1 cellular context compared by ENCODE assay signal in the genomic region with DNA sequence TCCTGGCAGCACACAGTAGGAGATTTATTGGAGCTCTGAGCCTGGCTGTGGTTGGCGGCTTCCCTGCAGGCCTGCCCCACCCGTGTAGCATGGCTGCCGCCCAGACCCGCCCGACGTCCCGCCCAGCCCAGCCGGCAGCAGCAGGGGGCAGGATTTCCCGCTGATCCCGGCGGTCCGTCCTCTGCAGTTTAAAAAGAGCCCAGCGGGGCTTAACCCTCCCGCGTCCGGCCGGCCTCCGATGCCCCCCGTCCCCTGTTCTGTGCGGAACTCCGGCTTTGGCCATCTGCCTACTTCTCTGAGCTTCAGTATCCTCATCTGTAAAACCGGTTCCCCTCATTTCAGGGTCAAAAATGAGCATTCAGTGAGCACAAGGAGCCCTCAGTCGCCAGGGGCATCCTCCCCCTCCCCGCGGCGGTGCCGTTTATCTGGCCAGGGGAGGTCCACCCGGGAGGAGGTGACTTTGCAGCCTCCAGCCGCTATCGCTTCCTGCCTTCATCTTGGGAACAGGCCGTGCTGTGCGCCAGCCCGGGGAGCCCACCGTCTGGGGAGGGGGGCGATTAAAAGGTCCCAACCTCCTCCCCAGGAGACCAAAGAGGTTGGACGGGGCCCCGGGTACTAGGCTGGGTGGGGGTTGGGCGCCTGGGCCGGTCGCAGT.
TF ChIP-seq lines count a peak whose summit lies in the region.

A gene (plus strand): TSS at position 476 of the 655 bp plus-strand sequence. CDS start 1,456 bp downstream, outside the sequence.

TF ChIP-seq in GM23338, 12 proteins besides CTCF, POLR2A, EP300 and RAD21:
- TF ChIP-seq, protein P1, sequence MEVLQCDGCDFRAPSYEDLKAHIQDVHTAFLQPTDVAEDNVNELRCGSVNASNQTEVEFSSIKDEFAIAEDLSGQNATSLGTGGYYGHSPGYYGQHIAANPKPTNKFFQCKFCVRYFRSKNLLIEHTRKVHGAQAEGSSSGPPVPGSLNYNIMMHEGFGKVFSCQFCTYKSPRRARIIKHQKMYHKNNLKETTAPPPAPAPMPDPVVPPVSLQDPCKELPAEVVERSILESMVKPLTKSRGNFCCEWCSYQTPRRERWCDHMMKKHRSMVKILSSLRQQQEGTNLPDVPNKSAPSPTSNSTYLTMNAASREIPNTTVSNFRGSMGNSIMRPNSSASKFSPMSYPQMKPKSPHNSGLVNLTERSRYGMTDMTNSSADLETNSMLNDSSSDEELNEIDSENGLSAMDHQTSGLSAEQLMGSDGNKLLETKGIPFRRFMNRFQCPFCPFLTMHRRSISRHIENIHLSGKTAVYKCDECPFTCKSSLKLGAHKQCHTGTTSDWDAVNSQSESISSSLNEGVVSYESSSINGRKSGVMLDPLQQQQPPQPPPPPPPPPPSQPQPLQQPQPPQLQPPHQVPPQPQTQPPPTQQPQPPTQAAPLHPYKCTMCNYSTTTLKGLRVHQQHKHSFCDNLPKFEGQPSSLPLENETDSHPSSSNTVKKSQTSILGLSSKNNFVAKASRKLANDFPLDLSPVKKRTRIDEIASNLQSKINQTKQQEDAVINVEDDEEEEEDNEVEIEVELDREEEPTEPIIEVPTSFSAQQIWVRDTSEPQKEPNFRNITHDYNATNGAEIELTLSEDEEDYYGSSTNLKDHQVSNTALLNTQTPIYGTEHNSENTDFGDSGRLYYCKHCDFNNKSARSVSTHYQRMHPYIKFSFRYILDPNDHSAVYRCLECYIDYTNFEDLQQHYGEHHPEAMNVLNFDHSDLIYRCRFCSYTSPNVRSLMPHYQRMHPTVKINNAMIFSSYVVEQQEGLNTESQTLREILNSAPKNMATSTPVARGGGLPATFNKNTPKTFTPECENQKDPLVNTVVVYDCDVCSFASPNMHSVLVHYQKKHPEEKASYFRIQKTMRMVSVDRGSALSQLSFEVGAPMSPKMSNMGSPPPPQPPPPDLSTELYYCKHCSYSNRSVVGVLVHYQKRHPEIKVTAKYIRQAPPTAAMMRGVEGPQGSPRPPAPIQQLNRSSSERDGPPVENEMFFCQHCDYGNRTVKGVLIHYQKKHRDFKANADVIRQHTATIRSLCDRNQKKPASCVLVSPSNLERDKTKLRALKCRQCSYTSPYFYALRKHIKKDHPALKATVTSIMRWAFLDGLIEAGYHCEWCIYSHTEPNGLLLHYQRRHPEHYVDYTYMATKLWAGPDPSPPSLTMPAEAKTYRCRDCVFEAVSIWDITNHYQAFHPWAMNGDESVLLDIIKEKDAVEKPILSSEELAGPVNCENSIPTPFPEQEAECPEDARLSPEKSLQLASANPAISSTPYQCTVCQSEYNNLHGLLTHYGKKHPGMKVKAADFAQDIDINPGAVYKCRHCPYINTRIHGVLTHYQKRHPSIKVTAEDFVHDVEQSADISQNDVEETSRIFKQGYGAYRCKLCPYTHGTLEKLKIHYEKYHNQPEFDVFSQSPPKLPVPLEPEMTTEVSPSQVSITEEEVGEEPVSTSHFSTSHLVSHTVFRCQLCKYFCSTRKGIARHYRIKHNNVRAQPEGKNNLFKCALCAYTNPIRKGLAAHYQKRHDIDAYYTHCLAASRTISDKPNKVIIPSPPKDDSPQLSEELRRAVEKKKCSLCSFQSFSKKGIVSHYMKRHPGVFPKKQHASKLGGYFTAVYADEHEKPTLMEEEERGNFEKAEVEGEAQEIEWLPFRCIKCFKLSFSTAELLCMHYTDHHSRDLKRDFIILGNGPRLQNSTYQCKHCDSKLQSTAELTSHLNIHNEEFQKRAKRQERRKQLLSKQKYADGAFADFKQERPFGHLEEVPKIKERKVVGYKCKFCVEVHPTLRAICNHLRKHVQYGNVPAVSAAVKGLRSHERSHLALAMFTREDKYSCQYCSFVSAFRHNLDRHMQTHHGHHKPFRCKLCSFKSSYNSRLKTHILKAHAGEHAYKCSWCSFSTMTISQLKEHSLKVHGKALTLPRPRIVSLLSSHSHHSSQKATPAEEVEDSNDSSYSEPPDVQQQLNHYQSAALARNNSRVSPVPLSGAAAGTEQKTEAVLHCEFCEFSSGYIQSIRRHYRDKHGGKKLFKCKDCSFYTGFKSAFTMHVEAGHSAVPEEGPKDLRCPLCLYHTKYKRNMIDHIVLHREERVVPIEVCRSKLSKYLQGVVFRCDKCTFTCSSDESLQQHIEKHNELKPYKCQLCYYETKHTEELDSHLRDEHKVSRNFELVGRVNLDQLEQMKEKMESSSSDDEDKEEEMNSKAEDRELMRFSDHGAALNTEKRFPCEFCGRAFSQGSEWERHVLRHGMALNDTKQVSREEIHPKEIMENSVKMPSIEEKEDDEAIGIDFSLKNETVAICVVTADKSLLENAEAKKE (CRISPR knock-in tag; IDR thresholded peaks at IDR 0.05): 0 out of 2 replicates have a peak, but pooled peaks have one; percentile 14
- TF ChIP-seq NANOG (IDR thresholded peaks at IDR 0.05; ENCODE audit: borderline replicate concordance): no peak
